In genomic region chr6:15106958-15107643, GRCh38 we compare ENCODE assay signal across 1 cellular context.
TF ChIP-seq lines count a peak whose summit lies in the region.

No MANE protein-coding gene starts in this region.

TF ChIP-seq in K562, 482 proteins besides CTCF, POLR2A, EP300 and RAD21 (continued from another document and continues in another):
- TF ChIP-seq RERE (CRISPR knock-in tag; IDR thresholded peaks at IDR 0.05; ENCODE audit: borderline replicate concordance) (no peak), BDP1 (IDR thresholded peaks at IDR 0.05; ENCODE audit: insufficient read depth, insufficient read length) (no peak), KLF6 (CRISPR knock-in tag; IDR thresholded peaks at IDR 0.05; ENCODE audit: borderline replicate concordance) (peak; percentile 45; the same call in 1 of the 2 replicates), THRB (CRISPR knock-in tag; conservative IDR thresholded peaks at IDR 0.05) (no peak), NCOA4 (IDR thresholded peaks at IDR 0.05; ENCODE audit: partially characterized antibody) (no peak), PATZ1 (CRISPR knock-in tag; IDR thresholded peaks at IDR 0.05; ENCODE audit: borderline replicate concordance) (no peak), ZFP36 (IDR thresholded peaks at IDR 0.05; ENCODE audit: low read depth, low read length, partially characterized antibody) (no peak), NELFE (IDR thresholded peaks at IDR 0.05; ENCODE audit: insufficient read depth, insufficient read length) (no peak), ZNF24 (IDR thresholded peaks at IDR 0.05) (no peak), RBM39 (optimal IDR thresholded peaks at IDR 0.05; ENCODE audit: low read depth, low read length) (no peak), MIER1 (IDR thresholded peaks at IDR 0.05; ENCODE audit: low read depth) (no peak), E2F6 (IDR thresholded peaks at IDR 0.05; ENCODE audit: borderline replicate concordance in 1 of 2, extremely low read depth in 1 of 2, insufficient read depth in 1 of 2, insufficient read length in 1 of 2, low read depth in 1 of 2, low read length in 1 of 2, poor library complexity in 1 of 2, severe bottlenecking in 1 of 2) (no peak), HDAC1 (IDR thresholded peaks at IDR 0.05) (peak in 1 of 2 experiments; percentile 39; a peak in 2 of 4 replicates), HDAC2 (IDR thresholded peaks at IDR 0.05) (peak; percentile 76), FOSL1 (tag; conservative IDR thresholded peaks at IDR 0.05) (peak; percentile 66), SNRNP70 (optimal IDR thresholded peaks at IDR 0.05; ENCODE audit: low read depth, low read length) (no peak), DEAF1 (CRISPR knock-in tag; IDR thresholded peaks at IDR 0.05) (0 out of 2 replicates have a peak, but pooled peaks have one; percentile 34), KLF1 (tag; IDR thresholded peaks at IDR 0.05) (no peak), ZBTB7A (IDR thresholded peaks at IDR 0.05; ENCODE audit: borderline replicate concordance, control insufficient read depth, low read depth, low read length) (peak; percentile 61; the same call in 1 of the 2 replicates), PRPF4 (IDR thresholded peaks at IDR 0.05; ENCODE audit: insufficient read depth, low read depth, low read length, poor library complexity, severe bottlenecking) (no peak), CBFA2T2 (conservative IDR thresholded peaks at IDR 0.05) (peak; percentile 85), ZNF766 (CRISPR knock-in tag; conservative IDR thresholded peaks at IDR 0.05) (peak; percentile 85; the same call in 1 of the 2 replicates), DLX4 (CRISPR knock-in tag; IDR thresholded peaks at IDR 0.05) (no peak), RBM22 (IDR thresholded peaks at IDR 0.05; ENCODE audit: low read depth, low read length, poor library complexity, severe bottlenecking) (no peak), CBX3 (IDR thresholded peaks at IDR 0.05; ENCODE audit: borderline replicate concordance in 1 of 2, low read length in 2 of 2) (0 out of 3 replicates have a peak, but pooled peaks of 1 of the 2 experiments have one; percentile 64), ZNF445 (CRISPR knock-in tag; IDR thresholded peaks at IDR 0.05; ENCODE audit: low read depth) (no peak), NR2C2 (CRISPR knock-in tag; IDR thresholded peaks at IDR 0.05) (no peak), NR2C2 (tag; IDR thresholded peaks at IDR 0.05) (peak; percentile 75), ERF (CRISPR knock-in tag; IDR thresholded peaks at IDR 0.05) (0 out of 2 replicates have a peak, but pooled peaks have one; percentile 65), SAFB (IDR thresholded peaks at IDR 0.05; ENCODE audit: borderline replicate concordance, low read depth, low read length) (no peak), ZBED1 (IDR thresholded peaks at IDR 0.05) (no peak), ZNF146 (CRISPR knock-in tag; IDR thresholded peaks at IDR 0.05; ENCODE audit: unreplicated experiment) (no peak), LEF1 (IDR thresholded peaks at IDR 0.05) (peak; percentile 73; the same call in 1 of the 2 replicates), ZC3H8 (IDR thresholded peaks at IDR 0.05) (no peak), ASH1L (IDR thresholded peaks at IDR 0.05; ENCODE audit: borderline replicate concordance, low read depth, partially characterized antibody) (no peak), PCBP1 (IDR thresholded peaks at IDR 0.05; ENCODE audit: low read depth, low read length, poor library complexity, severe bottlenecking) (no peak), ZNF740 (CRISPR knock-in tag; IDR thresholded peaks at IDR 0.05) (no peak), ZNF740 (tag; IDR thresholded peaks at IDR 0.05) (no peak), CTBP1 (IDR thresholded peaks at IDR 0.05; ENCODE audit: borderline replicate concordance) (peak; percentile 90), HIVEP1 (CRISPR knock-in tag; IDR thresholded peaks at IDR 0.05) (no peak), POLR3A (IDR thresholded peaks at IDR 0.05; ENCODE audit: borderline replicate concordance, extremely low read depth, insufficient read depth, insufficient read length) (no peak), KAT7 (CRISPR knock-in tag; IDR thresholded peaks at IDR 0.05; ENCODE audit: borderline replicate concordance) (no peak), CEBPB (tag; IDR thresholded peaks at IDR 0.05) (no peak), MYC (IDR thresholded peaks at IDR 0.05; ENCODE audit: low read depth, low read length) (peak; percentile 36), MYC (CRISPR knock-in tag; IDR thresholded peaks at IDR 0.05; ENCODE audit: borderline replicate concordance, low read depth) (no peak), PHB2 (IDR thresholded peaks at IDR 0.05; ENCODE audit: low read depth) (0 out of 2 replicates have a peak, but pooled peaks have one; percentile 41), ARID3B (CRISPR knock-in tag; IDR thresholded peaks at IDR 0.05; ENCODE audit: borderline replicate concordance) (0 out of 2 replicates have a peak, but pooled peaks have one; percentile 34), GATAD2B (IDR thresholded peaks at IDR 0.05; ENCODE audit: borderline replicate concordance) (peak; percentile 66; the same call in 1 of the 2 replicates), SP1 (CRISPR knock-in tag; IDR thresholded peaks at IDR 0.05) (peak; percentile 74), USF1 (CRISPR knock-in tag; IDR thresholded peaks at IDR 0.05) (peak; percentile 46; the same call in 1 of the 2 replicates), SMARCE1 (IDR thresholded peaks at IDR 0.05) (no peak; the same call in none of the 2 replicates), NBN (IDR thresholded peaks at IDR 0.05; ENCODE audit: low read depth) (no peak), ZNF76 (CRISPR knock-in tag; IDR thresholded peaks at IDR 0.05; ENCODE audit: borderline replicate concordance) (0 out of 2 replicates have a peak, but pooled peaks have one; percentile 47), RBM17 (IDR thresholded peaks at IDR 0.05; ENCODE audit: borderline replicate concordance, low read depth, low read length) (no peak), RFX1 (IDR thresholded peaks at IDR 0.05) (no peak)
